Comparison of ENCODE assay signal across 1 cellular context in the genomic region with DNA sequence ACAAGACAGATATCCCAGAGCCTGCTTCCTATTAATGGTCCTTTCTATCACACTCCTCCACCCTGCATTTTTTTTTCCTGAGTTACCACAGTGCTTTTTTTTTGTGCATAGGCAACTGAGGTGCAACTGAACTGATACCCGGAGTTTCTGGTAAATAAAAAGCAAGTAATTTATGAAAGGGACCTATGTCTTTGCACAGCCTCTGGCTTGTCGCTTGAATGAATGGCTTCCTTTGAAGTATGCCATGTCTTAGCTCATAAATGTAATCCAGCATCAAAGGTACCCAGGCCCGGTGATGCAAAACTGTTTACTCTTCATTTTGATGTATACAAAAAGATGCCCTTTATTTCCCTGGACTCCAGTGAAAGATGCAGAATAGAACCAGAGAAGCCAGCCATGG.
TF ChIP-seq lines count a peak whose summit lies in the region.

No MANE protein-coding gene starts in this region.

TF ChIP-seq in H1, 55 proteins besides CTCF, POLR2A, EP300 and RAD21:
- no peak for TF ChIP-seq RXRA (IDR thresholded peaks at IDR 0.05; ENCODE audit: insufficient read depth, low read depth, low read length)
- no peak for TF ChIP-seq TAF1 (IDR thresholded peaks at IDR 0.05; ENCODE audit: low read depth, low read length)
- no peak for TF ChIP-seq HDAC6 (IDR thresholded peaks at IDR 0.05; ENCODE audit: low read depth, low read length)
- TF ChIP-seq CBX8 (IDR thresholded peaks at IDR 0.05; ENCODE audit: borderline replicate concordance, low read depth, low read length): no peak
